37 cellular contexts compared by ENCODE assay signal in the genomic region with DNA sequence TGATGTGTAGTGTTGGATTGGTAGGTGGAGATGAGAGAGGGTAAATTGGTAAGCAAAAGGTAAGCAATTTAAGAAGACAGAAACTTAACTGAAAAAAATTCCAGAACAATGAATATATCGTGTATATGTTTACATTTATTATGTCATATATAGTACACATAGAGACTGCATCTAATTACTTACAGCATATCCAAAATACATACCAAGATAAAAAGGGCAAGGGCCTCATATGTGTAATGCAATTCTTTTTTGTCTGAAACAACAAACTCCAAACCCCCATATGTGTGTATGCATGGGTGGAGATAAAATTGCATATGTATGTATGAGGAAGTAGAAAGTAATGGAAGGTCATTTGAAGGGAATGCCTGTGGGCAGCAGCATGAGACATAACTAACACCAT. TPM values are rescaled to one million over a fixed set of nuclear protein-coding genes. Genes with fewer than 3 reads are reported as not detected.
DNase-seq lines count a peak whose midpoint lies in the region; ATAC-seq and TF ChIP-seq lines count a peak whose summit lies in the region.
"Had no signal": no experiment of that assay in that cellular context is flagged by ENCODE, and none has a peak within 500 bp of the region (broad histone marks: within the 10 kb centered on the region; RNA-seq: fewer than 3 reads in every experiment).

No MANE protein-coding gene starts in this region.

- CTCF ChIA-PET in PC-3 (lab: Charles Lee) = no interaction called here
- CTCF ChIA-PET in CD8-positive, alpha-beta T cell (lab: Charles Lee) = no interaction called here

- no peaks in the 10 kb centered on the region for H3K4me1 Mint-ChIP-seq in CD8-positive, alpha-beta T cell (ENCODE audit: low read depth)
- H3K4me1 Mint-ChIP-seq: B cell; CD14-positive monocyte; CD4-positive, alpha-beta memory T cell; CD4-positive, CD25-positive, alpha-beta regulatory T cell; CD8-positive, alpha-beta memory T cell had no signal

- no peak for TF ChIP-seq CTCF in PC-3 (conservative IDR thresholded peaks at IDR 0.05; ENCODE audit: low read depth, low read length)
- no peak for TF ChIP-seq CTCF in CD8-positive, alpha-beta T cell (IDR thresholded peaks at IDR 0.05)

- H3K9ac ChIP-seq in PC-3 (ENCODE audit: low read length) = peak overlapping the region; percentile 19; the same call in 1 of the 2 replicates
- H3K9ac ChIP-seq: BLaER1; BLaER1 treated with 17β-estradiol and CSF1 and Interleukin-3, amounts not matched to agents 10 nM and 100 nM had no signal

- H3K36me3 Mint-ChIP-seq in CD8-positive, alpha-beta T cell = no peaks in the 10 kb centered on the region
- H3K36me3 Mint-ChIP-seq: CD14-positive monocyte; CD4-positive, alpha-beta memory T cell; CD4-positive, CD25-positive, alpha-beta regulatory T cell; CD8-positive, alpha-beta memory T cell had no signal

- no peaks in the 10 kb centered on the region for H3F3A ChIP-seq in PC-3 (ENCODE audit: low read length, unreplicated experiment)

- peak; percentile 37 for DNase-seq in DMS53 (lab: John Stamatoyannopoulos, UW)
- no peak for DNase-seq in DMS53 treated with DMSO at 0.1 percent for 48 hours (lab: John Stamatoyannopoulos, UW; ENCODE audit: unreplicated experiment)
- peak; percentile 5 for DNase-seq in HS-5 (ENCODE audit: low read depth)
- peak; percentile 2 for DNase-seq in OCI-M1 (lab: John Stamatoyannopoulos, UW)
- DNase-seq in PC-3 = peak; percentile 61
- no peak for DNase-seq in CD8-positive, alpha-beta T cell
- no peak for DNase-seq in NK-92 treated with Interleukin-12 subunit alpha and Interleukin-12 subunit beta, amount 100 ng/mL, for 24 hours (lab: John Stamatoyannopoulos, UW)
- DNase-seq: 8988T; ACHN; AML-193; BE2C; C1 segment of cervical spinal cord; Caco-2; Calu3; CD4-positive, alpha-beta memory T cell; CD4-positive, alpha-beta T cell; CD4-positive, CD25-positive, alpha-beta regulatory T cell; CD8-positive, alpha-beta memory T cell; COR-L47; DMS 273 treated with DMSO at 0.1 percent for 48 hours; DMS153; DMS79; DMS79 treated with DMSO at 0.1 percent for 48 hours; DND-41; EL had no signal

- peaks cover 30% of the 10 kb centered on the region for H3K4me1 ChIP-seq in PC-3 (ENCODE audit: insufficient read depth, low read length)
- H3K4me1 ChIP-seq in CD8-positive, alpha-beta T cell (ENCODE audit: insufficient read depth, low read length) = no peaks in the 10 kb centered on the region
- H3K4me1 ChIP-seq: A549; BE2C; BLaER1; BLaER1 treated with 17β-estradiol and CSF1 and Interleukin-3, amounts not matched to agents 10 nM and 100 nM; Caco-2 had no signal

- H3K4me2 ChIP-seq in PC-3 (ENCODE audit: low read length) = peak overlapping the region; percentile 51
- H3K4me2 ChIP-seq: A549; BLaER1; BLaER1 treated with 17β-estradiol and CSF1 and Interleukin-3, amounts not matched to agents 10 nM and 100 nM had no signal

- no peak overlapping the region for H3K4me3 Mint-ChIP-seq in CD8-positive, alpha-beta T cell
- H3K4me3 Mint-ChIP-seq: B cell; CD14-positive monocyte; CD4-positive, alpha-beta memory T cell; CD4-positive, alpha-beta T cell; CD4-positive, CD25-positive, alpha-beta regulatory T cell; CD8-positive, alpha-beta memory T cell had no signal

- POLR2A ChIA-PET in PC-3 (lab: Charles Lee; ENCODE audit: unreplicated experiment) = no interaction called here
- POLR2A ChIA-PET in CD8-positive, alpha-beta T cell (lab: Charles Lee) = no interaction called here

- H3K27ac ChIP-seq in PC-3 (ENCODE audit: low read length) = peak overlapping the region; percentile 76
- H3K27ac ChIP-seq in CD8-positive, alpha-beta T cell (ENCODE audit: low read depth, low read length) = no peak overlapping the region
- H3K27ac ChIP-seq: 22Rv1; A549; BLaER1; BLaER1 treated with 17β-estradiol and CSF1 and Interleukin-3, amounts not matched to agents 10 nM and 100 nM; C4-2B had no signal

- intact Hi-C loops in PC-3 (cut with micrococcal nuclease) = no loop called here
- intact Hi-C loops in CD8-positive, alpha-beta T cell (cut with DNase I, micrococcal nuclease) = no loop called here

- no peaks in the 10 kb centered on the region for H3K27me3 ChIP-seq in PC-3 (ENCODE audit: low read length)
- no peaks in the 10 kb centered on the region for H3K27me3 ChIP-seq in CD8-positive, alpha-beta T cell (ENCODE audit: insufficient read depth, low read length)
- H3K27me3 ChIP-seq: BE2C; BLaER1; BLaER1 treated with 17β-estradiol and CSF1 and Interleukin-3, amounts not matched to agents 10 nM and 100 nM had no signal

- no peak overlapping the region for H2AFZ ChIP-seq in PC-3 (ENCODE audit: low read length)

- H3K36me3 ChIP-seq in PC-3 (ENCODE audit: low read depth, low read length) = no peaks in the 10 kb centered on the region
- H3K36me3 ChIP-seq in CD8-positive, alpha-beta T cell (ENCODE audit: insufficient read depth, low read length) = no peaks in the 10 kb centered on the region
- H3K36me3 ChIP-seq: BE2C; BLaER1; BLaER1 treated with 17β-estradiol and CSF1 and Interleukin-3, amounts not matched to agents 10 nM and 100 nM had no signal

- H3K9me3 Mint-ChIP-seq in CD8-positive, alpha-beta T cell = no peaks in the 10 kb centered on the region

- no peaks in the 10 kb centered on the region for H4K20me1 ChIP-seq in PC-3 (ENCODE audit: low read length)
- H4K20me1 ChIP-seq: BLaER1; BLaER1 treated with 17β-estradiol and CSF1 and Interleukin-3, amounts not matched to agents 10 nM and 100 nM had no signal

- no peaks in the 10 kb centered on the region for H3K9me3 ChIP-seq in PC-3 (ENCODE audit: low read length)
- no peaks in the 10 kb centered on the region for H3K9me3 ChIP-seq in CD8-positive, alpha-beta T cell (ENCODE audit: low read length)
- H3K9me3 ChIP-seq: A549; BE2C; BLaER1; BLaER1 treated with 17β-estradiol and CSF1 and Interleukin-3, amounts not matched to agents 10 nM and 100 nM; Caco-2 had no signal

- H3K4me3 ChIP-seq in PC-3 (ENCODE audit: low read length) = no peak overlapping the region; the same call in 1 of the 2 replicates
- H3K4me3 ChIP-seq in CD8-positive, alpha-beta T cell (ENCODE audit: low read depth, low read length) = no peak overlapping the region
- H3K4me3 ChIP-seq: A549; BLaER1; BLaER1 treated with 17β-estradiol and CSF1 and Interleukin-3, amounts not matched to agents 10 nM and 100 nM had no signal

- no peaks in the 10 kb centered on the region for H3K9me2 ChIP-seq in PC-3 (replicated peaks; ENCODE audit: low read length)

- ATAC-seq in PC-3 (peak; percentile 73), HG03139 (IDR thresholded peaks at IDR 0.05; ENCODE audit: unreplicated experiment) (no peak)
- ATAC-seq in CD8-positive, alpha-beta T cell = no peak
- ATAC-seq: A549 had no signal

- H3K27me3 Mint-ChIP-seq in CD8-positive, alpha-beta T cell (ENCODE audit: low read depth) = peaks cover 4% of the 10 kb centered on the region
- H3K27me3 Mint-ChIP-seq: B cell; CD4-positive, alpha-beta T cell; CD4-positive, CD25-positive, alpha-beta regulatory T cell had no signal

- no peaks in the 10 kb centered on the region for H3K79me2 ChIP-seq in PC-3 (ENCODE audit: low read length)

- BruUV-seq in PC-3 (replicated peaks; lab: Mats Ljungman, UMichigan) = no TSS peak

- H3K27ac Mint-ChIP-seq in CD8-positive, alpha-beta T cell = no peak overlapping the region
- H3K27ac Mint-ChIP-seq: B cell; CD14-positive monocyte; CD4-positive, alpha-beta memory T cell; CD4-positive, alpha-beta T cell; CD4-positive, CD25-positive, alpha-beta regulatory T cell; CD8-positive, alpha-beta memory T cell had no signal

RNA-seq across cellular contexts. Expression of gene KRTAP20-3, which starts 4.2 kb away (rescaled TPM):
- not detected in 2 replicates for total RNA-seq in PC-3 (2014; rRNA removed)
- not detected for total RNA-seq in CD8-positive, alpha-beta T cell
- total RNA-seq: A172; A673; B cell; Caco-2; Calu3; CD4-positive, alpha-beta memory T cell; CD4-positive, alpha-beta T cell; CD4-positive, CD25-positive, alpha-beta regulatory T cell; CD8-positive, alpha-beta memory T cell; Daoy; G401 had no signal

RNA-seq across cellular contexts. Expression of gene KRTAP20-2, which starts 11.9 kb away (rescaled TPM):
- total RNA-seq in PC-3 (2014; rRNA removed) = 0.51 TPM in 1 of 2 replicates, not detected in the other
- not detected for total RNA-seq in CD8-positive, alpha-beta T cell
- total RNA-seq: A172; A673; B cell; Caco-2; Calu3; CD4-positive, alpha-beta memory T cell; CD4-positive, alpha-beta T cell; CD4-positive, CD25-positive, alpha-beta regulatory T cell; CD8-positive, alpha-beta memory T cell; Daoy; G401 had no signal

RNA-seq across cellular contexts. Expression of gene KRTAP20-4, which starts 26.5 kb away (rescaled TPM):
- total RNA-seq in PC-3 (2014; rRNA removed) = not detected in 2 replicates
- not detected for total RNA-seq in CD8-positive, alpha-beta T cell
- total RNA-seq: A172; A673; B cell; Caco-2; Calu3; CD4-positive, alpha-beta memory T cell; CD4-positive, alpha-beta T cell; CD4-positive, CD25-positive, alpha-beta regulatory T cell; CD8-positive, alpha-beta memory T cell; Daoy; G401 had no signal

RNA-seq across cellular contexts. Expression of gene KRTAP20-1, which starts 30.7 kb away (rescaled TPM):
- total RNA-seq in PC-3 (2014; rRNA removed) = not detected in 2 replicates
- total RNA-seq in CD8-positive, alpha-beta T cell = not detected
- total RNA-seq: A172; A673; B cell; Caco-2; Calu3; CD4-positive, alpha-beta memory T cell; CD4-positive, alpha-beta T cell; CD4-positive, CD25-positive, alpha-beta regulatory T cell; CD8-positive, alpha-beta memory T cell; Daoy; G401 had no signal

RNA-seq across cellular contexts. Expression of gene KRTAP6-1, which starts 33.2 kb away (rescaled TPM):
- not detected in 2 replicates for total RNA-seq in PC-3 (2014; rRNA removed)
- not detected for total RNA-seq in CD8-positive, alpha-beta T cell
- total RNA-seq: A172; A673; B cell; Caco-2; Calu3; CD4-positive, alpha-beta memory T cell; CD4-positive, alpha-beta T cell; CD4-positive, CD25-positive, alpha-beta regulatory T cell; CD8-positive, alpha-beta memory T cell; Daoy; G401 had no signal

Comparison
In these comparisons a context has a peak if more than half of its experiments do, and no peak if none do; other contexts are left out.
1. DNase-seq: peak in DMS53 (single experiment), HS-5 (single experiment), OCI-M1 (single experiment) and PC-3 (single experiment); none in DMS53 treated with DMSO at 0.1 percent for 48 hours (single experiment), CD8-positive, alpha-beta T cell (0 of 7) and NK-92 treated with Interleukin-12 subunit alpha and Interleukin-12 subunit beta, amount 100 ng/mL, for 24 hours (single experiment).